In genomic region chr14:34035177-34035933, GRCh38 we compare ENCODE assay signal across 16 cellular contexts.
A peak's percentile ranks its signal among the peaks of the same experiment; 100 is the strongest.
DNase-seq lines count a peak whose midpoint lies in the region; TF ChIP-seq lines count a peak whose summit lies in the region.
"Had no signal": no experiment of that assay in that cellular context is flagged by ENCODE, and none has a peak within 500 bp of the region (broad histone marks: within the 10 kb centered on the region; RNA-seq: fewer than 3 reads in every experiment).

No MANE protein-coding gene starts in this region.

- intact Hi-C loops in breast epithelium (cut with DNase I; ENCODE audit: low total_unique reads) (no loop called here), testis (cut with DNase I; ENCODE audit: low total_unique reads) (no loop called here), thyroid gland (cut with DNase I) (no loop called here)

- peaks cover 0 to 3% of the 10 kb centered on the region in 2 donors for H3K4me1 ChIP-seq in breast epithelium
- peaks cover 2% of the 10 kb centered on the region for H3K4me1 ChIP-seq in testis
- H3K4me1 ChIP-seq in thyroid gland, result no peaks in the 10 kb centered on the region

- no peaks in the 10 kb centered on the region for H3K36me3 ChIP-seq in breast epithelium
- no peaks in the 10 kb centered on the region for H3K36me3 ChIP-seq in testis (ENCODE audit: low read depth, missing control alignments)
- no peaks in the 10 kb centered on the region for H3K36me3 ChIP-seq in thyroid gland
- H3K36me3 ChIP-seq: ovary had no signal

- H3K27me3 ChIP-seq in breast epithelium (no peaks in the 10 kb centered on the region), testis (no peaks in the 10 kb centered on the region), thyroid gland (no peaks in the 10 kb centered on the region)
- H3K27me3 ChIP-seq: ovary had no signal

- 59 to 85% methylated on average over 7 to 10 of the region's 10 CpGs for WGBS in testis, 2 donors
- WGBS in thyroid gland, 2 donors, result 86 to 87% methylated on average over 10 of the region's 10 CpGs

- H3K27ac ChIP-seq in breast epithelium (peak overlapping the region; percentile 68 to 84), testis (no peak overlapping the region), thyroid gland (no peak overlapping the region)

- peak; percentile 87 for DNase-seq in NCI-H226
- no peak for DNase-seq in breast epithelium (ENCODE audit: low spot score in 2 of 2)
- DNase-seq in kidney tubule cell (ENCODE audit: low spot score), result peak; percentile 76
- DNase-seq in testis, result peak; percentile 36
- no peak for DNase-seq in NCI-H1417 (lab: John Stamatoyannopoulos, UW)
- DNase-seq in retina, result no peak
- DNase-seq in thyroid gland, result no peak
- DNase-seq in NCI-H2081 (lab: John Stamatoyannopoulos, UW), result no peak
- DNase-seq: activated CD4-positive, CD25-positive, alpha-beta regulatory T cell treated with anti-CD3 and anti-CD28 coated beads, Interleukin-2, amount 50 U/mL, for 72 hours; activated T-cell treated with anti-CD3 and anti-CD28 coated beads, Interleukin-2, amount 50 U/mL, for 48 hours; effector CD4-positive, alpha-beta T cell; GF-D8; HFFc6; NCI-H187 treated with DMSO at 0.1 percent for 48 hours; NK-92 treated with Interleukin-12 subunit alpha and Interleukin-12 subunit beta, amount 100 ng/mL, for 24 hours had no signal

- TF ChIP-seq CTCF in breast epithelium (IDR thresholded peaks at IDR 0.05), result no peak
- no peak for TF ChIP-seq CTCF in testis (IDR thresholded peaks at IDR 0.05)
- no peak for TF ChIP-seq CTCF in thyroid gland (IDR thresholded peaks at IDR 0.05)

- H3K9me3 ChIP-seq in breast epithelium (no peaks in the 10 kb centered on the region), testis (no peaks in the 10 kb centered on the region), thyroid gland (no peaks in the 10 kb centered on the region)
- H3K9me3 ChIP-seq: ovary had no signal

- no peak overlapping the region for H3K4me3 ChIP-seq in breast epithelium
- H3K4me3 ChIP-seq in testis, result no peak overlapping the region
- H3K4me3 ChIP-seq in thyroid gland (replicated peaks in 1 of 3), result no peak overlapping the region
- H3K4me3 ChIP-seq: ovary had no signal

- TF ChIP-seq POLR2A in breast epithelium (IDR thresholded peaks at IDR 0.05) (no peak), testis (IDR thresholded peaks at IDR 0.05) (no peak), thyroid gland (IDR thresholded peaks at IDR 0.05) (no peak)

Comparison
In these comparisons a context has a peak if more than half of its experiments do, and no peak if none do; other contexts are left out.
1. DNase-seq: peak in NCI-H226 (single experiment), kidney tubule cell (single experiment) and testis (single experiment); none in breast epithelium (0 of 2), NCI-H1417 (0 of 3), retina (single experiment), thyroid gland (0 of 2) and NCI-H2081 (0 of 2).
2. H3K27ac ChIP-seq: peak in breast epithelium (2 of 2); none in testis (0 of 2) and thyroid gland (0 of 3).